8 cellular contexts compared by ENCODE assay signal in the genomic region with DNA sequence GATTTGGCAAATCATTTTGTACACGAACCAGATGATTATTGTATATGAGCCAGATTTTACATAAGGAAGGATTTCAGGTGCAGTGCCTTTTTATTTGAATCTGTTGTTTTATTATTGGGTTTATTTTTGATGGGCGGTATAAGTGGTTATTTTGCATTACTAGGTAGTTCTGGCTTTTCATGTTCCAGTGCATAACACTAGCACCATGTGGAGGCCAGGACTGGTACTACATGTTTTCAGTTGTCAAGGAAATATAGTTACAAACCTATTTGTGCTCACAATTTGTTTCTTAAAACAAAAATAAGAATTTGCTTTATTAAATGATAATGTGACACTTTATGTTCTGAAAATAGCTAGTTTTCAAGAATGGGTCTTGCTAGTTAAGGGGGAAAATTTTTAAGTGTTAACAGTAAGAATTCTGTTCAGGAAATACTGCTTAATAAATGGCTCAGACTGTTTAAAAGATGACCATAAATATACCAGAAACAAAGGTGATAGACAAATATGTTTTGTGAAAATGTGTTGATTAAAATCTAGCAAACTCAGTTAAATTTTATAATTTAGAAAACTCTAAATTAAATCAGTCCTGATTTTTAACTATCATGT. TPM values are rescaled to one million over a fixed set of nuclear protein-coding genes. Genes with fewer than 3 reads are reported as not detected.
A peak's percentile ranks its signal among the peaks of the same experiment; 100 is the strongest.
DNase-seq lines count a peak whose midpoint lies in the region; ATAC-seq and TF ChIP-seq lines count a peak whose summit lies in the region.

No MANE protein-coding gene starts in this region.

- H3K4me1 ChIP-seq in KMS-11 (ENCODE audit: low read depth, poor library complexity, severe bottlenecking), result no peaks in the 10 kb centered on the region
- H3K4me1 ChIP-seq in thoracic aorta (ENCODE audit: control insufficient read depth in 1 of 2, low read depth in 2 of 2), result no peaks in the 10 kb centered on the region

- H2AFZ ChIP-seq in KMS-11 (ENCODE audit: low read depth), result no peak overlapping the region

- H3K4me3 ChIP-seq in KMS-11 (IDR thresholded peaks at IDR 0.05; ENCODE audit: insufficient read depth, low read depth, low read length), result no peak overlapping the region
- H3K4me3 ChIP-seq in thoracic aorta, result no peak overlapping the region

- no peaks in the 10 kb centered on the region for H3K9me3 ChIP-seq in thoracic aorta

- H3K9ac ChIP-seq in KMS-11, result no peak overlapping the region

- H3K4me2 ChIP-seq in KMS-11, result no peak overlapping the region

- DNase-seq in ELR (ENCODE audit: low read depth) (peak; percentile 65), SK-N-DZ (ENCODE audit: low spot score) (peak; percentile 46), foreskin melanocyte (peak; percentile 47), thoracic aorta (ENCODE audit: low spot score) (no peak)

- peak; percentile 88 for TF ChIP-seq CTCF in KMS-11 (conservative IDR thresholded peaks at IDR 0.05; ENCODE audit: low read depth, low read length)
- peak; percentile 73 for TF ChIP-seq CTCF in thoracic aorta (IDR thresholded peaks at IDR 0.05)

- H3K27ac ChIP-seq in KMS-11 (no peak overlapping the region), thoracic aorta (no peak overlapping the region)

- H3K36me3 ChIP-seq in KMS-11 (ENCODE audit: insufficient read depth), result no peaks in the 10 kb centered on the region
- H3K36me3 ChIP-seq in thoracic aorta, result no peaks in the 10 kb centered on the region

- no peaks in the 10 kb centered on the region for H4K20me1 ChIP-seq in KMS-11 (ENCODE audit: insufficient read depth)

- ATAC-seq in GM21528 (IDR thresholded peaks at IDR 0.05; ENCODE audit: low FRiP score, unreplicated experiment) (peak; percentile 71), thoracic aorta (ENCODE audit: insufficient number of reproducible peaks, low FRiP score, low read depth) (no peak), GM21529 (IDR thresholded peaks at IDR 0.05; ENCODE audit: unreplicated experiment) (no peak), HG02571 (IDR thresholded peaks at IDR 0.05; ENCODE audit: unreplicated experiment) (no peak)

- H3K27me3 ChIP-seq in KMS-11 (ENCODE audit: insufficient read depth, low read depth) (no peaks in the 10 kb centered on the region), thoracic aorta (replicated peaks; ENCODE audit: insufficient read depth) (no peaks in the 10 kb centered on the region)

- H3K79me2 ChIP-seq in KMS-11 (ENCODE audit: insufficient read depth, low read depth), result no peaks in the 10 kb centered on the region

RNA-seq across cellular contexts. Expression of a gene that starts 7.1 kb away (rescaled TPM):
- 0.07 TPM in 1 of 2 replicates, not detected in the other for polyA plus RNA-seq in SK-N-DZ (2014; cell fraction: cytosol; rRNA removed)
- not detected in 2 replicates for polyA plus RNA-seq in SK-N-DZ (2014; cell fraction: nucleus; rRNA removed)
- total RNA-seq in thoracic aorta, result 10 to 100 TPM in 1 of 2 donors, 1 to 10 TPM in 1; 3.4 to 15.2 TPM
